1 cellular context compared by ENCODE assay signal in genomic region chr14:104985675-104986486, GRCh38.
A peak's percentile ranks its signal among the peaks of the same experiment; 100 is the strongest.
TF ChIP-seq lines count a peak whose summit lies in the region.

Gene CLBA1 (plus strand): TSS chr14:104985788. CDS start chr14:104986432, 644 bp downstream.

TF ChIP-seq in HepG2, 621 proteins besides CTCF, POLR2A, EP300 and RAD21 (continued from another document and continues in another):
- TF ChIP-seq RERE (CRISPR knock-in tag; IDR thresholded peaks at IDR 0.05; ENCODE audit: low read depth) = no peak
- TF ChIP-seq ZNF546 (CRISPR knock-in tag; conservative IDR thresholded peaks at IDR 0.05) = no peak
- peak; percentile 50; the same call in 1 of the 2 replicates for TF ChIP-seq PHF8 (CRISPR knock-in tag; IDR thresholded peaks at IDR 0.05)
- TF ChIP-seq KDM2A (CRISPR knock-in tag; IDR thresholded peaks at IDR 0.05; ENCODE audit: borderline replicate concordance, low read depth) = no peak
- no peak for TF ChIP-seq HOXA5 (CRISPR knock-in tag; IDR thresholded peaks at IDR 0.05)
- no peak for TF ChIP-seq MZF1 (CRISPR knock-in tag; IDR thresholded peaks at IDR 0.05; ENCODE audit: borderline replicate concordance)
- peak; percentile 56; the same call in 1 of the 2 replicates for TF ChIP-seq GATAD1 (CRISPR knock-in tag; IDR thresholded peaks at IDR 0.05)
- TF ChIP-seq HMG20B (CRISPR knock-in tag; conservative IDR thresholded peaks at IDR 0.05) = no peak
- TF ChIP-seq NFIC (IDR thresholded peaks at IDR 0.05; ENCODE audit: low read length) = no peak
- TF ChIP-seq PCBP1 (IDR thresholded peaks at IDR 0.05; ENCODE audit: borderline replicate concordance, low read depth, low read length) = no peak
- no peak for TF ChIP-seq ATF3 (CRISPR knock-in tag; IDR thresholded peaks at IDR 0.05)
- TF ChIP-seq TEAD3 (CRISPR knock-in tag; optimal IDR thresholded peaks at IDR 0.05; ENCODE audit: borderline replicate concordance) = no peak
- TF ChIP-seq YEATS4 (CRISPR knock-in tag; IDR thresholded peaks at IDR 0.05; ENCODE audit: borderline replicate concordance) = no peak
- TF ChIP-seq NR1H2 (CRISPR knock-in tag; IDR thresholded peaks at IDR 0.05; ENCODE audit: borderline replicate concordance, low read depth) = no peak
- TF ChIP-seq ZFAT (CRISPR knock-in tag; conservative IDR thresholded peaks at IDR 0.05) = no peak
- no peak for TF ChIP-seq ZNF772 (CRISPR knock-in tag; IDR thresholded peaks at IDR 0.05)
- peak; percentile 21; the same call in 1 of the 2 replicates for TF ChIP-seq ELF1 (CRISPR knock-in tag; IDR thresholded peaks at IDR 0.05)
- TF ChIP-seq BCL3 (CRISPR knock-in tag; IDR thresholded peaks at IDR 0.05) = no peak
- TF ChIP-seq ZNF619 (CRISPR knock-in tag; IDR thresholded peaks at IDR 0.05) = no peak
- TF ChIP-seq ZBTB3 (CRISPR knock-in tag; IDR thresholded peaks at IDR 0.05; ENCODE audit: borderline replicate concordance, low read depth) = no peak
- TF ChIP-seq ZNF850 (CRISPR knock-in tag; conservative IDR thresholded peaks at IDR 0.05) = no peak
- TF ChIP-seq ZNF431 (CRISPR knock-in tag; IDR thresholded peaks at IDR 0.05; ENCODE audit: borderline replicate concordance, low read depth) = no peak
- no peak for TF ChIP-seq ZNF780A (CRISPR knock-in tag; IDR thresholded peaks at IDR 0.05)
- no peak for TF ChIP-seq ZNF883 (CRISPR knock-in tag; IDR thresholded peaks at IDR 0.05; ENCODE audit: not compliant biosample characterization)
- no peak for TF ChIP-seq JUNB (CRISPR knock-in tag; IDR thresholded peaks at IDR 0.05; ENCODE audit: borderline replicate concordance)
- peak; percentile 70; the same call in 1 of the 2 replicates for TF ChIP-seq SP4 (CRISPR knock-in tag; IDR thresholded peaks at IDR 0.05)
- no peak for TF ChIP-seq FOXA1 (IDR thresholded peaks at IDR 0.05)
- TF ChIP-seq FOXA1 (CRISPR knock-in tag; IDR thresholded peaks at IDR 0.05) = no peak
- peak; percentile 25; the same call in 1 of the 2 replicates for TF ChIP-seq KAT8 (CRISPR knock-in tag; IDR thresholded peaks at IDR 0.05)
- no peak for TF ChIP-seq CSRNP2 (CRISPR knock-in tag; conservative IDR thresholded peaks at IDR 0.05; ENCODE audit: low read depth)
- no peak for TF ChIP-seq ISL2 (CRISPR knock-in tag; IDR thresholded peaks at IDR 0.05)
- TF ChIP-seq ZNF260 (CRISPR knock-in tag; IDR thresholded peaks at IDR 0.05; ENCODE audit: borderline replicate concordance, low read depth) = no peak
- no peak for TF ChIP-seq ZFP91 (CRISPR knock-in tag; IDR thresholded peaks at IDR 0.05; ENCODE audit: borderline replicate concordance)
- no peak for TF ChIP-seq GLMP (CRISPR knock-in tag; IDR thresholded peaks at IDR 0.05; ENCODE audit: borderline replicate concordance)
- no peak for TF ChIP-seq SALL2 (CRISPR knock-in tag; IDR thresholded peaks at IDR 0.05)
- no peak for TF ChIP-seq KDM1A (CRISPR knock-in tag; IDR thresholded peaks at IDR 0.05)
- TF ChIP-seq SCMH1 (CRISPR knock-in tag; IDR thresholded peaks at IDR 0.05; ENCODE audit: borderline replicate concordance) = no peak
- no peak for TF ChIP-seq ZFP36L1 (CRISPR knock-in tag; IDR thresholded peaks at IDR 0.05)
- TF ChIP-seq CENPX (CRISPR knock-in tag; IDR thresholded peaks at IDR 0.05) = no peak
- TF ChIP-seq XBP1 (CRISPR knock-in tag; IDR thresholded peaks at IDR 0.05) = no peak
- peak; percentile 90 for TF ChIP-seq GABPB1 (CRISPR knock-in tag; IDR thresholded peaks at IDR 0.05)
- TF ChIP-seq FOXJ3 (CRISPR knock-in tag; IDR thresholded peaks at IDR 0.05; ENCODE audit: borderline replicate concordance) = no peak
- TF ChIP-seq MTA3 (CRISPR knock-in tag; IDR thresholded peaks at IDR 0.05) = no peak
- TF ChIP-seq ZNF776 (CRISPR knock-in tag; IDR thresholded peaks at IDR 0.05) = no peak
- no peak for TF ChIP-seq MAFG (CRISPR knock-in tag; IDR thresholded peaks at IDR 0.05)
- no peak for TF ChIP-seq ZNF75D (CRISPR knock-in tag; IDR thresholded peaks at IDR 0.05; ENCODE audit: borderline replicate concordance)
- no peak for TF ChIP-seq BORCS8-MEF2B (CRISPR knock-in tag; IDR thresholded peaks at IDR 0.05)
- no peak for TF ChIP-seq ZHX2 (IDR thresholded peaks at IDR 0.05; ENCODE audit: low read depth)
- no peak for TF ChIP-seq ZHX2 (CRISPR knock-in tag; IDR thresholded peaks at IDR 0.05; ENCODE audit: borderline replicate concordance)
- no peak for TF ChIP-seq SKI (IDR thresholded peaks at IDR 0.05; ENCODE audit: partially characterized antibody)
- no peak for TF ChIP-seq TBP (CRISPR knock-in tag; IDR thresholded peaks at IDR 0.05)
- no peak for TF ChIP-seq ZFP82 (CRISPR knock-in tag; IDR thresholded peaks at IDR 0.05; ENCODE audit: borderline replicate concordance)
- no peak for TF ChIP-seq SETDB1 (CRISPR knock-in tag; IDR thresholded peaks at IDR 0.05; ENCODE audit: borderline replicate concordance)
